ENCODE assay signal across 2 cellular contexts in genomic region chr2:24115057-24115456, GRCh38.
TF ChIP-seq lines count a peak whose summit lies in the region.

No MANE protein-coding gene starts in this region.

TF ChIP-seq in IMR-90, 13 proteins besides CTCF, POLR2A, EP300 and RAD21:
- no peak for TF ChIP-seq NFE2L2 (IDR thresholded peaks at IDR 0.05; ENCODE audit: low read depth, low read length)
- TF ChIP-seq BHLHE40 (IDR thresholded peaks at IDR 0.05; ENCODE audit: low read depth, low read length), result no peak
- TF ChIP-seq RCOR1 (IDR thresholded peaks at IDR 0.05; ENCODE audit: insufficient replicate concordance, low read length), result no peak
- no peak for TF ChIP-seq SMC3 (IDR thresholded peaks at IDR 0.05; ENCODE audit: low read depth, low read length)
- no peak for TF ChIP-seq ELK1 (IDR thresholded peaks at IDR 0.05; ENCODE audit: borderline replicate concordance, low read depth, low read length)
- no peak for TF ChIP-seq CHD1 (IDR thresholded peaks at IDR 0.05; ENCODE audit: low read depth, low read length)
- no peak for TF ChIP-seq MAZ (IDR thresholded peaks at IDR 0.05; ENCODE audit: borderline replicate concordance, low read depth, low read length)
- no peak for TF ChIP-seq RFX5 (IDR thresholded peaks at IDR 0.05; ENCODE audit: low read depth, low read length)
- no peak for TF ChIP-seq MXI1 (IDR thresholded peaks at IDR 0.05; ENCODE audit: borderline replicate concordance, low read depth, low read length)
- no peak for TF ChIP-seq MAFK (IDR thresholded peaks at IDR 0.05; ENCODE audit: low read depth, low read length)
- TF ChIP-seq FOS (IDR thresholded peaks at IDR 0.05; ENCODE audit: low read depth, low read length), result no peak
- TF ChIP-seq USF2 (IDR thresholded peaks at IDR 0.05; ENCODE audit: low read depth, low read length), result no peak
- TF ChIP-seq CEBPB (IDR thresholded peaks at IDR 0.05; ENCODE audit: low read depth, low read length), result no peak
TF ChIP-seq in IMR-90: peak in this region for 0.

TF ChIP-seq in K562, 482 proteins besides CTCF, POLR2A, EP300 and RAD21:
- TF ChIP-seq TEAD2 (tag; IDR thresholded peaks at IDR 0.05) (peak; percentile 44; the same call in 1 of the 2 replicates), ESRRA (IDR thresholded peaks at IDR 0.05; ENCODE audit: borderline replicate concordance, low read depth) (no peak)
